In genomic region chr1:24390924-24391782, GRCh38 we compare ENCODE assay signal across 9 cellular contexts. TPM values are rescaled to one million over a fixed set of nuclear protein-coding genes. Genes with fewer than 3 reads are reported as not detected.
DNase-seq lines count a peak whose midpoint lies in the region; ATAC-seq and TF ChIP-seq lines count a peak whose summit lies in the region.
"Had no signal": no experiment of that assay in that cellular context is flagged by ENCODE, and none has a peak within 500 bp of the region (broad histone marks: within the 10 kb centered on the region; RNA-seq: fewer than 3 reads in every experiment).

No MANE protein-coding gene starts in this region.

- peak overlapping the region; percentile 92 for H3K27ac Mint-ChIP-seq in activated T-helper 17 cell treated with anti-CD3 and anti-CD28 coated beads, Interleukin-2, amount 50 U/mL, for 72 hours
- peak overlapping the region; percentile 32 to 73 for H3K27ac Mint-ChIP-seq in natural killer cell

- peak overlapping the region; percentile 87 for H3K4me3 Mint-ChIP-seq in activated T-helper 17 cell treated with anti-CD3 and anti-CD28 coated beads, Interleukin-2, amount 50 U/mL, for 72 hours
- peak overlapping the region; percentile 61 for H3K4me3 Mint-ChIP-seq in natural killer cell

- H3K27me3 ChIP-seq in subcutaneous abdominal adipose tissue (ENCODE audit: control insufficient read depth in 5 of 5, insufficient read depth in 4 of 5, low read length in 5 of 5), result peaks cover 0 to 3% (median 0%) of the 10 kb centered on the region in 5 donors

- H3K27ac ChIP-seq in subcutaneous abdominal adipose tissue (ENCODE audit: low read depth, low read length), result peak overlapping the region; percentile 81
- H3K27ac ChIP-seq: BLaER1 had no signal

- TF ChIP-seq EP300 in Ishikawa (IDR thresholded peaks at IDR 0.05; ENCODE audit: borderline replicate concordance), result no peak

- H3K4me3 ChIP-seq in subcutaneous abdominal adipose tissue (ENCODE audit: low read depth in 1 of 5, low read length in 5 of 5), result peak overlapping the region in 4 of 5 donors; percentile 19 to 50 (median 31)
- H3K4me3 ChIP-seq: BLaER1 had no signal

- no peaks in the 10 kb centered on the region for H3K9me3 ChIP-seq in subcutaneous abdominal adipose tissue (ENCODE audit: control insufficient read depth in 5 of 5, low read length in 5 of 5)
- H3K9me3 ChIP-seq: BLaER1 had no signal

- intact Hi-C loops in natural killer cell (cut with micrococcal nuclease), result loop anchor here (1.0 kb wide), 2 partner anchors 192 to 241 kb away; no protein-coding TSS in a partner anchor

- DNase-seq in NCI-H1417 (lab: John Stamatoyannopoulos, UW), result peak; percentile 22 to 72 (median 54)
- no peak for DNase-seq in NCI-H1417 treated with DMSO at 0.1 percent for 48 hours (lab: John Stamatoyannopoulos, UW)
- peak; percentile 82 for DNase-seq in RPMI7951 (ENCODE audit: low read depth)
- DNase-seq in fibroblast of gingiva (ENCODE audit: low read depth), result peak; percentile 88
- no peak for DNase-seq in natural killer cell

- peak; percentile 80 for TF ChIP-seq CTCF in natural killer cell (IDR thresholded peaks at IDR 0.05)

- peak overlapping the region in 3 of 5 donors; percentile 30 to 72 (median 62) for H3K9ac ChIP-seq in subcutaneous abdominal adipose tissue (ENCODE audit: low read length in 5 of 5)
- H3K9ac ChIP-seq: BLaER1 had no signal

- peak; percentile 67 for ATAC-seq in activated T-helper 17 cell treated with anti-CD3 and anti-CD28 coated beads, Interleukin-2, amount 50 U/mL, for 72 hours (replicated peaks)
- ATAC-seq in natural killer cell, result peak; percentile 88 to 98 (median 97)

- peaks cover 0 to 17% (median 5%) of the 10 kb centered on the region in 5 donors for H3K36me3 ChIP-seq in subcutaneous abdominal adipose tissue (ENCODE audit: control insufficient read depth in 5 of 5, insufficient read depth in 5 of 5, low read length in 5 of 5)
- H3K36me3 ChIP-seq: BLaER1 had no signal

- no peaks in the 10 kb centered on the region for H3K9me3 Mint-ChIP-seq in activated T-helper 17 cell treated with anti-CD3 and anti-CD28 coated beads, Interleukin-2, amount 50 U/mL, for 72 hours
- no peaks in the 10 kb centered on the region for H3K9me3 Mint-ChIP-seq in natural killer cell

- TF ChIP-seq RAD21 in Ishikawa (IDR thresholded peaks at IDR 0.05; ENCODE audit: low read depth), result peak; percentile 89

- no peaks in the 10 kb centered on the region for H3K27me3 Mint-ChIP-seq in activated T-helper 17 cell treated with anti-CD3 and anti-CD28 coated beads, Interleukin-2, amount 50 U/mL, for 72 hours
- peaks cover 6 to 44% of the 10 kb centered on the region in 2 donors for H3K27me3 Mint-ChIP-seq in natural killer cell (ENCODE audit: low read depth in 2 of 2)

- peaks cover 0 to 24% (median 18%) of the 10 kb centered on the region in 5 donors for H3K4me1 ChIP-seq in subcutaneous abdominal adipose tissue (ENCODE audit: control insufficient read depth in 5 of 5, insufficient read depth in 5 of 5, low read length in 5 of 5)

- H3K36me3 Mint-ChIP-seq in activated T-helper 17 cell treated with anti-CD3 and anti-CD28 coated beads, Interleukin-2, amount 50 U/mL, for 72 hours (ENCODE audit: low read depth), result no peaks in the 10 kb centered on the region
- H3K36me3 Mint-ChIP-seq in natural killer cell, result no peaks in the 10 kb centered on the region

- H3K4me1 Mint-ChIP-seq in activated T-helper 17 cell treated with anti-CD3 and anti-CD28 coated beads, Interleukin-2, amount 50 U/mL, for 72 hours, result peaks cover 36% of the 10 kb centered on the region
- H3K4me1 Mint-ChIP-seq in natural killer cell, result peaks cover 6 to 8% of the 10 kb centered on the region in 2 donors

TF ChIP-seq in Ishikawa, 13 proteins besides CTCF, POLR2A, EP300 and RAD21:
- TF ChIP-seq FOXM1 (IDR thresholded peaks at IDR 0.05; ENCODE audit: borderline replicate concordance, low read depth) (no peak), CEBPB (IDR thresholded peaks at IDR 0.05) (no peak)

RNA-seq across cellular contexts. Expression of gene STPG1, which starts 22.4 kb away (rescaled TPM):
- total RNA-seq in RPMI7951 (2014; rRNA removed; shearing (Covaris generic)), result 8.6 and 11.8 TPM in 2 replicates
- total RNA-seq in activated T-helper 17 cell treated with anti-CD3 and anti-CD28 coated beads, Interleukin-2, amount 50 U/mL, for 72 hours, result 1 to 10 TPM; 6.5 to 7.0 TPM
- total RNA-seq in natural killer cell, result 1 to 10 TPM in 2 of 3 donors, under 1 TPM in 1; 0.87 to 1.7 (median 1.1) TPM

RNA-seq across cellular contexts. Expression of gene NIPAL3, which starts 24.4 kb away (rescaled TPM):
- total RNA-seq in RPMI7951 (2014; rRNA removed; shearing (Covaris generic)), result 17.5 TPM in 2 replicates
- total RNA-seq in activated T-helper 17 cell treated with anti-CD3 and anti-CD28 coated beads, Interleukin-2, amount 50 U/mL, for 72 hours, result 10 to 100 TPM; 30.0 to 38.5 TPM
- 10 to 100 TPM; 16.6 to 31.9 (median 29.4) TPM for total RNA-seq in natural killer cell

Comparison
In these comparisons a context has a peak if more than half of its experiments do, and no peak if none do; other contexts are left out.
1. DNase-seq: peak in NCI-H1417 (3 of 3), RPMI7951 (single experiment) and fibroblast of gingiva (single experiment); none in NCI-H1417 treated with DMSO at 0.1 percent for 48 hours (single experiment) and natural killer cell (single experiment).